ENCODE assay signal across 19 cellular contexts in the genomic region with DNA sequence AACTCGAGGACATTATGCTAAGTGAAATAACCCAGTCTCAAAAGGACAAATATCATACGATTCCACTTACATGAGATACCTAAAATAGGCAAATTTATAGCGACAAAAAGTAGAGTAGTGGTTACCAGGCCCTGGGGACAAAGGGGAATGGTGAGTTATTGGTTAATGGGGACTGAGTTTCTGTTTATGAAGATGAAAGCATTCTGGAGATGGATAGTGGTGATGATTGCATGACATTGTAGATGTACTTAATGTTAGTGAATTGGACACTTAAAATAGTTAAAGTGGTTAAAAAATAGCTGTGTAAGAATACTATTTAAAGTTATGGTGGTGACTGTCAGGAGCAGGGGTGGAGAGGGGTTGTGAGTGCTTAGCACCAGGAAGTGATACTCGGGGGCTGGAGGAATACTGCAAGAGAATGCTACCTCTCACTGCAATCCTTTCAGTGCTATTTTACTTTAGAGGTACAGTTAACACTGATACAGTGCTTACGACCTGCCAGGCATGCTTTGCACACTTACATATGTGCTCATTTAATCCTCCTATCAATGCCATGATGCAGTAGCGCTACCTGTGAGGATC. TPM values are rescaled to one million over a fixed set of nuclear protein-coding genes. Genes with fewer than 3 reads are reported as not detected.
"Had no signal": no experiment of that assay in that cellular context is flagged by ENCODE, and none has a peak within 500 bp of the region (broad histone marks: within the 10 kb centered on the region; RNA-seq: fewer than 3 reads in every experiment).

No MANE protein-coding gene starts in this region.

- H3K4me3 Mint-ChIP-seq: activated CD4-positive, alpha-beta T cell treated with anti-CD3 and anti-CD28 coated beads for 36 hours; natural killer cell had no signal

- H3K27ac Mint-ChIP-seq: activated CD4-positive, alpha-beta T cell treated with anti-CD3 and anti-CD28 coated beads for 36 hours; activated naive CD4-positive, alpha-beta T cell treated with anti-CD3 and anti-CD28 coated beads, Interleukin-2, amount 50 U/mL, for 72 hours; natural killer cell had no signal

- H3K4me1 Mint-ChIP-seq: activated CD4-positive, alpha-beta T cell treated with anti-CD3 and anti-CD28 coated beads for 36 hours had no signal

- H3K9me3 Mint-ChIP-seq: natural killer cell had no signal

- DNase-seq: activated CD4-positive, alpha-beta T cell treated with anti-CD3 and anti-CD28 coated beads for 36 hours; activated CD4-positive, alpha-beta T cell treated with anti-CD3 and anti-CD28 coated beads, Interleukin-2, amount 50 U/mL, for 48 hours; activated gamma-delta T cell; adrenal gland; effector CD4-positive, alpha-beta T cell; hypothalamus; lower lobe of right lung; natural killer cell; ovary; stimulated activated CD4-positive, alpha-beta T cell treated with anti-CD3 and anti-CD28 coated beads, Interleukin-4, amount 100 ng/mL, for 1 hour; stomach; trophoblast cell had no signal

- H3K36me3 Mint-ChIP-seq: activated naive CD4-positive, alpha-beta T cell treated with anti-CD3 and anti-CD28 coated beads, Interleukin-2, amount 50 U/mL, for 72 hours; natural killer cell had no signal

- H3K27me3 Mint-ChIP-seq: activated CD4-positive, alpha-beta T cell treated with anti-CD3 and anti-CD28 coated beads for 36 hours had no signal

- ATAC-seq: activated CD4-positive, alpha-beta T cell treated with anti-CD3 and anti-CD28 coated beads for 36 hours; activated naive CD4-positive, alpha-beta T cell treated with anti-CD3 and anti-CD28 coated beads, Interleukin-2, amount 50 U/mL, for 72 hours; lower lobe of right lung; natural killer cell; sciatic nerve had no signal

RNA-seq across cellular contexts. Expression of a gene that starts 16.7 kb away (rescaled TPM):
- total RNA-seq: activated CD4-positive, alpha-beta T cell treated with anti-CD3 and anti-CD28 coated beads for 36 hours; activated naive CD4-positive, alpha-beta T cell treated with anti-CD3 and anti-CD28 coated beads, Interleukin-2, amount 50 U/mL, for 72 hours; adrenal gland; astrocyte; breast epithelium; lower lobe of right lung; natural killer cell; ovary; sciatic nerve; smooth muscle cell; stomach; temporal lobe; vagina had no signal
